ENCODE assay signal across 1 cellular context in genomic region chr1:227037121-227037520, GRCh38.
TF ChIP-seq lines count a peak whose summit lies in the region.

No MANE protein-coding gene starts in this region.

TF ChIP-seq in HepG2, 621 proteins besides CTCF, POLR2A, EP300 and RAD21 (continued from another document):
- no peak for TF ChIP-seq NBN (conservative IDR thresholded peaks at IDR 0.05)
- TF ChIP-seq ZNF280B (CRISPR knock-in tag; IDR thresholded peaks at IDR 0.05; ENCODE audit: borderline replicate concordance), result no peak
- TF ChIP-seq TRAFD1 (CRISPR knock-in tag; IDR thresholded peaks at IDR 0.05; ENCODE audit: borderline replicate concordance), result no peak
- TF ChIP-seq WIZ (CRISPR knock-in tag; IDR thresholded peaks at IDR 0.05), result no peak
- no peak for TF ChIP-seq CREBL2 (CRISPR knock-in tag; IDR thresholded peaks at IDR 0.05; ENCODE audit: borderline replicate concordance)
- TF ChIP-seq TARDBP (CRISPR knock-in tag; IDR thresholded peaks at IDR 0.05), result no peak
- no peak for TF ChIP-seq MAFK (conservative IDR thresholded peaks at IDR 0.05 in 1 of 2, IDR thresholded peaks at IDR 0.05 in 1 of 2; ENCODE audit: low read length in 2 of 2)
- no peak for TF ChIP-seq THRA (CRISPR knock-in tag; IDR thresholded peaks at IDR 0.05; ENCODE audit: borderline replicate concordance)
- no peak for TF ChIP-seq ZNF563 (CRISPR knock-in tag; IDR thresholded peaks at IDR 0.05)
- TF ChIP-seq ZNF362 (CRISPR knock-in tag; IDR thresholded peaks at IDR 0.05; ENCODE audit: borderline replicate concordance), result no peak
TF ChIP-seq in HepG2: peak in this region for 0.
